In the genomic region with DNA sequence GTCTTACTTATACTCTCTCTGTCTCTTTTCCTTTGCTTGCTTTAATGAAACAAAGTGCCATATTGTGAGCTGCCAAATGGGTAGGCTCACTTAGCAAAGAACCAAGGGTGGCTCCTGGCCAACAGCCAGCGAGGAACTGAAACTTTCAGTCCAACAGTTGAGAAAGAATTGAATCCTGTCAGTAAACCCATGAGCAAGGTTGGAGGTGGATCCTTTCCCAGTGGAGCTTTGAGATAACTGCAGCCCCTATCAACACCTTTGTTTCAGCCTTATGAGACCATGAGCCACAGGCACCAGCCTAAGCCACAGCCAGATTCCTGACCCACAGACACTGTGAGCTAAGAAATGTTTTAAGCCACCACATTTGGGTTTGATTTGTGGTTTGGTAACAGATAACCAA, we compare ENCODE assay signal across 20 cellular contexts.
DNase-seq lines count a peak whose midpoint lies in the region; ATAC-seq and TF ChIP-seq lines count a peak whose summit lies in the region.
"Had no signal": no experiment of that assay in that cellular context is flagged by ENCODE, and none has a peak within 500 bp of the region (broad histone marks: within the 10 kb centered on the region; RNA-seq: fewer than 3 reads in every experiment).

No MANE protein-coding gene starts in this region.

- H3K27me3 Mint-ChIP-seq in WTC11 (ENCODE audit: low read depth) = no peaks in the 10 kb centered on the region
- no peaks in the 10 kb centered on the region for H3K27me3 Mint-ChIP-seq in chondrocyte (ENCODE audit: low read depth)
- H3K27me3 Mint-ChIP-seq: activated CD4-positive, alpha-beta memory T cell treated with anti-CD3 and anti-CD28 coated beads, Interleukin-2, amount 10 ng/mL, durations not matched to agents 7 days and 5 days; brain had no signal

- H3K27ac Mint-ChIP-seq in WTC11 (no peak overlapping the region), chondrocyte (ENCODE audit: unreplicated experiment) (no peak overlapping the region)
- H3K27ac Mint-ChIP-seq: activated CD4-positive, alpha-beta memory T cell treated with anti-CD3 and anti-CD28 coated beads, Interleukin-2, amount 10 ng/mL, durations not matched to agents 7 days and 5 days; brain had no signal

- DNase-seq in MV-4-11 (lab: John Stamatoyannopoulos, UW) = peak; percentile 75
- DNase-seq in WTC11 (ENCODE audit: low spot score) = no peak
- peak; percentile 35 for DNase-seq in left ventricle myocardium superior
- peak; percentile 20 to 47 for DNase-seq in psoas muscle
- no peak for DNase-seq in activated naive CD4-positive, alpha-beta T cell treated with anti-CD3 and anti-CD28 coated beads, Interleukin-2, amount 50 U/mL, for 16 hours
- DNase-seq in GF-D8 (lab: John Stamatoyannopoulos, UW) = no peak
- no peak for DNase-seq in chondrocyte (ENCODE audit: low spot score)
- DNase-seq: activated CD4-positive, alpha-beta memory T cell treated with anti-CD3 and anti-CD28 coated beads, Interleukin-2, amount 10 ng/mL, durations not matched to agents 7 days and 5 days; activated effector memory CD4-positive, alpha-beta T cell treated with Interleukin-2 at 50 U/mL for 16 hours; effector CD8-positive, alpha-beta T cell; erythroblast; HCEC 1CT; NCI-H2029 treated with DMSO at 0.1 percent for 48 hours; NCI-H226; NCI-H748 treated with DMSO at 0.1 percent for 48 hours had no signal

- H3K9me3 Mint-ChIP-seq in WTC11 (no peaks in the 10 kb centered on the region), chondrocyte (ENCODE audit: low read depth) (no peaks in the 10 kb centered on the region)
- H3K9me3 Mint-ChIP-seq: activated CD4-positive, alpha-beta memory T cell treated with anti-CD3 and anti-CD28 coated beads, Interleukin-2, amount 10 ng/mL, durations not matched to agents 7 days and 5 days; brain had no signal

- TF ChIP-seq CTCF in WTC11 (IDR thresholded peaks at IDR 0.05) (no peak), psoas muscle (IDR thresholded peaks at IDR 0.05) (no peak), chondrocyte (IDR thresholded peaks at IDR 0.05) (no peak)

- H3K4me1 ChIP-seq in psoas muscle = no peaks in the 10 kb centered on the region
- H3K4me1 ChIP-seq: vagina had no signal

- H3K4me3 ChIP-seq in psoas muscle = no peak overlapping the region
- H3K4me3 ChIP-seq: vagina had no signal

- intact Hi-C loops in left ventricle myocardium superior (cut with micrococcal nuclease) (no loop called here), psoas muscle (cut with DNase I) (no loop called here)

- H3K4me1 Mint-ChIP-seq in WTC11 = no peaks in the 10 kb centered on the region
- H3K4me1 Mint-ChIP-seq in chondrocyte (ENCODE audit: low read depth) = peaks cover 25% of the 10 kb centered on the region
- H3K4me1 Mint-ChIP-seq: activated CD4-positive, alpha-beta memory T cell treated with anti-CD3 and anti-CD28 coated beads, Interleukin-2, amount 10 ng/mL, durations not matched to agents 7 days and 5 days had no signal

- H3K4me3 Mint-ChIP-seq in WTC11 (no peak overlapping the region), chondrocyte (ENCODE audit: unreplicated experiment) (no peak overlapping the region)
- H3K4me3 Mint-ChIP-seq: activated CD4-positive, alpha-beta memory T cell treated with anti-CD3 and anti-CD28 coated beads, Interleukin-2, amount 10 ng/mL, durations not matched to agents 7 days and 5 days; brain had no signal

- H3K36me3 Mint-ChIP-seq in WTC11 (no peaks in the 10 kb centered on the region), chondrocyte (ENCODE audit: low read depth) (peaks cover 3% of the 10 kb centered on the region)
- H3K36me3 Mint-ChIP-seq: brain had no signal

- no peaks in the 10 kb centered on the region for H3K27me3 ChIP-seq in psoas muscle (ENCODE audit: insufficient read depth in 3 of 3, low read length in 2 of 3)
- H3K27me3 ChIP-seq: neutrophil, vagina had no signal

- 40 to 75% (median 60%) methylated on average over 1 of the region's 1 CpG for WGBS in psoas muscle, 3 donors

- H3K9me3 ChIP-seq in psoas muscle = no peaks in the 10 kb centered on the region
- H3K9me3 ChIP-seq: neutrophil, vagina had no signal

- ATAC-seq in WTC11 (peak; percentile 60), left ventricle myocardium superior (no peak), psoas muscle (no peak)
- ATAC-seq: activated CD4-positive, CD25-positive, alpha-beta regulatory T cell treated with anti-CD3 and anti-CD28 coated beads, Interleukin-2, amount 50 U/mL, for 24 hours had no signal

- POLR2A ChIA-PET in WTC11 (lab: Charles Lee) = interaction anchor here (0.6 kb wide), 1 partner anchor 73 kb away, joined by 3 read pairs; no protein-coding TSS in a partner anchor

- H3K27ac ChIP-seq in psoas muscle = no peak overlapping the region
- H3K27ac ChIP-seq: C4-2B, neutrophil, vagina had no signal

- CTCF ChIA-PET in WTC11 (lab: Charles Lee) = no interaction called here

- H3K36me3 ChIP-seq in psoas muscle (ENCODE audit: insufficient read depth in 1 of 2, low read depth in 1 of 2) = no peaks in the 10 kb centered on the region
- H3K36me3 ChIP-seq: neutrophil, vagina had no signal

TF ChIP-seq in WTC11, 78 proteins besides CTCF, POLR2A, EP300 and RAD21:
- TF ChIP-seq ZNF423 (CRISPR knock-in tag; IDR thresholded peaks at IDR 0.05) = no peak
- TF ChIP-seq SP1 (CRISPR knock-in tag; conservative IDR thresholded peaks at IDR 0.05) = no peak
- TF ChIP-seq, protein P1, sequence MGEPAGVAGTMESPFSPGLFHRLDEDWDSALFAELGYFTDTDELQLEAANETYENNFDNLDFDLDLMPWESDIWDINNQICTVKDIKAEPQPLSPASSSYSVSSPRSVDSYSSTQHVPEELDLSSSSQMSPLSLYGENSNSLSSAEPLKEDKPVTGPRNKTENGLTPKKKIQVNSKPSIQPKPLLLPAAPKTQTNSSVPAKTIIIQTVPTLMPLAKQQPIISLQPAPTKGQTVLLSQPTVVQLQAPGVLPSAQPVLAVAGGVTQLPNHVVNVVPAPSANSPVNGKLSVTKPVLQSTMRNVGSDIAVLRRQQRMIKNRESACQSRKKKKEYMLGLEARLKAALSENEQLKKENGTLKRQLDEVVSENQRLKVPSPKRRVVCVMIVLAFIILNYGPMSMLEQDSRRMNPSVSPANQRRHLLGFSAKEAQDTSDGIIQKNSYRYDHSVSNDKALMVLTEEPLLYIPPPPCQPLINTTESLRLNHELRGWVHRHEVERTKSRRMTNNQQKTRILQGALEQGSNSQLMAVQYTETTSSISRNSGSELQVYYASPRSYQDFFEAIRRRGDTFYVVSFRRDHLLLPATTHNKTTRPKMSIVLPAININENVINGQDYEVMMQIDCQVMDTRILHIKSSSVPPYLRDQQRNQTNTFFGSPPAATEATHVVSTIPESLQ (CRISPR knock-in tag; IDR thresholded peaks at IDR 0.05) = no peak
- TF ChIP-seq CREB1 (CRISPR knock-in tag; IDR thresholded peaks at IDR 0.05) = no peak
- TF ChIP-seq, protein P2, sequence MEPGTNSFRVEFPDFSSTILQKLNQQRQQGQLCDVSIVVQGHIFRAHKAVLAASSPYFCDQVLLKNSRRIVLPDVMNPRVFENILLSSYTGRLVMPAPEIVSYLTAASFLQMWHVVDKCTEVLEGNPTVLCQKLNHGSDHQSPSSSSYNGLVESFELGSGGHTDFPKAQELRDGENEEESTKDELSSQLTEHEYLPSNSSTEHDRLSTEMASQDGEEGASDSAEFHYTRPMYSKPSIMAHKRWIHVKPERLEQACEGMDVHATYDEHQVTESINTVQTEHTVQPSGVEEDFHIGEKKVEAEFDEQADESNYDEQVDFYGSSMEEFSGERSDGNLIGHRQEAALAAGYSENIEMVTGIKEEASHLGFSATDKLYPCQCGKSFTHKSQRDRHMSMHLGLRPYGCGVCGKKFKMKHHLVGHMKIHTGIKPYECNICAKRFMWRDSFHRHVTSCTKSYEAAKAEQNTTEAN (CRISPR knock-in tag; IDR thresholded peaks at IDR 0.05) = no peak
- TF ChIP-seq KAT7 (CRISPR knock-in tag; IDR thresholded peaks at IDR 0.05; ENCODE audit: borderline replicate concordance) = no peak
- TF ChIP-seq, protein P3, sequence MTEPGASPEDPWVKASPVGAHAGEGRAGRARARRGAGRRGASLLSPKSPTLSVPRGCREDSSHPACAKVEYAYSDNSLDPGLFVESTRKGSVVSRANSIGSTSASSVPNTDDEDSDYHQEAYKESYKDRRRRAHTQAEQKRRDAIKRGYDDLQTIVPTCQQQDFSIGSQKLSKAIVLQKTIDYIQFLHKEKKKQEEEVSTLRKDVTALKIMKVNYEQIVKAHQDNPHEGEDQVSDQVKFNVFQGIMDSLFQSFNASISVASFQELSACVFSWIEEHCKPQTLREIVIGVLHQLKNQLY (CRISPR knock-in tag; IDR thresholded peaks at IDR 0.05) = no peak

Comparison
In these comparisons a context has a peak if more than half of its experiments do, and no peak if none do; other contexts are left out.
1. DNase-seq: peak in MV-4-11 (single experiment), left ventricle myocardium superior (single experiment) and psoas muscle (2 of 2); none in WTC11 (single experiment), activated naive CD4-positive, alpha-beta T cell treated with anti-CD3 and anti-CD28 coated beads, Interleukin-2, amount 50 U/mL, for 16 hours (single experiment), GF-D8 (single experiment) and chondrocyte (single experiment).